Comparison of ENCODE assay signal across 9 cellular contexts in the genomic region with DNA sequence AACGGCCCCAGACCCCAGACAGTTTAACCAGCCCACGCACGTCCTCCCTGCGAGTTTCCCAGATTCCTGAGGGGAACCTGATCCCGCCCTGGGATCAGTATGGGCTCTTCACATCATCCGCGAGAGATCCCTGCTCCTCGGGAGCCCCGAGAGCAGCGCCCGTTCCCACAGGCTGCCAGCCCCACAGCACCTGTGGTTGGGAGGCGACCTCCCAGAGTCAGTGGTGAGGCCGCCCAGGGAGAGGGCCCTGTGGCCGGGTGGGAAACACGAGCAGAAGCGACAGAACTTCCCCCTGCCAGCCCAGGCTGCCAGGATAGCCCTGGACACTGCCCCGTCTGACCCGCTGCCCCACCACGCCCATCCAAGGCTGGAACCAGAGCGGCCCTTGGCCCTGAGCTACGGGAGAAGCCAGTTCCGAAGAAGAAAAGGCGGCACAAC. TPM values are rescaled to one million over a fixed set of nuclear protein-coding genes. Genes with fewer than 3 reads are reported as not detected.
A peak's percentile ranks its signal among the peaks of the same experiment; 100 is the strongest.
DNase-seq lines count a peak whose midpoint lies in the region; ATAC-seq and TF ChIP-seq lines count a peak whose summit lies in the region.
"Had no signal": no experiment of that assay in that cellular context is flagged by ENCODE, and none has a peak within 500 bp of the region (broad histone marks: within the 10 kb centered on the region; RNA-seq: fewer than 3 reads in every experiment).

No MANE protein-coding gene starts in this region.

- H3K27ac ChIP-seq in thoracic aorta, result peak overlapping the region; percentile 89 to 98

- intact Hi-C loops in MCF 10A (cut with micrococcal nuclease), result no loop called here

- H3K36me3 ChIP-seq in thoracic aorta (no peaks in the 10 kb centered on the region), BE2C (no peaks in the 10 kb centered on the region)

- no peaks in the 10 kb centered on the region for H3K27me3 ChIP-seq in thoracic aorta (replicated peaks; ENCODE audit: insufficient read depth)
- H3K27me3 ChIP-seq in BE2C, result no peaks in the 10 kb centered on the region

- H3K4me3 ChIP-seq in thoracic aorta (peak overlapping the region; percentile 63), BE2C (ENCODE audit: low read depth, low read length) (no peak overlapping the region)

- POLR2A ChIA-PET in MCF 10A (lab: Yijun Ruan, JAX), result interaction anchor here (0.6 to 7.6 kb wide), 6 partner anchors 11 to 686 kb away, joined by 3 to 83 read pairs (median 45); no protein-coding TSS in a partner anchor

- DNase-seq in T-helper 2 cell treated with Interferon-gamma antibody and Interleukin-4, amounts not matched to agents 5 μg/mL and 100 μg/mL, for 36 hours (ENCODE audit: low spot score), result no peak
- DNase-seq in T-helper 2 cell, result no peak
- no peak for DNase-seq in MCF 10A (ENCODE audit: unreplicated experiment)
- no peak for DNase-seq in memory B cell (ENCODE audit: low spot score in 2 of 2)
- no peak for DNase-seq in thoracic aorta (ENCODE audit: low spot score)
- DNase-seq in T-helper 9 cell, result no peak
- no peak for DNase-seq in NCI-H2107 (lab: John Stamatoyannopoulos, UW)
- no peak for DNase-seq in BE2C

- H3K9me3 ChIP-seq in thoracic aorta, result no peaks in the 10 kb centered on the region
- no peaks in the 10 kb centered on the region for H3K9me3 ChIP-seq in BE2C

- CTCF ChIA-PET in MCF 10A (lab: Yijun Ruan, JAX), result interaction anchor here (0.9 kb wide), 1 partner anchor 35 kb away, joined by 3 read pairs; a partner anchor contains a TSS

- peaks cover 2% of the 10 kb centered on the region for H3K27me3 Mint-ChIP-seq in T-helper 2 cell treated with Interferon-gamma antibody and Interleukin-4, amounts not matched to agents 5 μg/mL and 100 μg/mL, for 36 hours (ENCODE audit: low read depth)
- H3K27me3 Mint-ChIP-seq in MCF 10A (ENCODE audit: insufficient read depth, unreplicated experiment) (peaks cover 53% of the 10 kb centered on the region), memory B cell (no peaks in the 10 kb centered on the region)

- TF ChIP-seq CTCF in MCF 10A (IDR thresholded peaks at IDR 0.05; ENCODE audit: unreplicated experiment) (no peak), thoracic aorta (IDR thresholded peaks at IDR 0.05) (no peak), BE2C (IDR thresholded peaks at IDR 0.05; ENCODE audit: low read depth, low read length) (no peak)

- ATAC-seq in memory B cell (ENCODE audit: low read depth) (no peak), thoracic aorta (ENCODE audit: insufficient number of reproducible peaks, low FRiP score, low read depth) (no peak)

- H3K27ac Mint-ChIP-seq in T-helper 2 cell treated with Interferon-gamma antibody and Interleukin-4, amounts not matched to agents 5 μg/mL and 100 μg/mL, for 36 hours, result peak overlapping the region; percentile 97
- peak overlapping the region; percentile 93 for H3K27ac Mint-ChIP-seq in MCF 10A (ENCODE audit: low read depth, unreplicated experiment)
- H3K27ac Mint-ChIP-seq in memory B cell, result peak overlapping the region; percentile 97

- BruUV-seq in MCF 10A (replicated peaks; lab: Mats Ljungman, UMichigan), result no TSS peak

- H3K4me1 ChIP-seq in thoracic aorta (ENCODE audit: control insufficient read depth in 1 of 2, low read depth in 2 of 2), result peaks cover 31 to 64% of the 10 kb centered on the region in 2 donors
- H3K4me1 ChIP-seq in BE2C, result peaks cover 3% of the 10 kb centered on the region

- H3K9me3 Mint-ChIP-seq in T-helper 2 cell treated with Interferon-gamma antibody and Interleukin-4, amounts not matched to agents 5 μg/mL and 100 μg/mL, for 36 hours, result no peaks in the 10 kb centered on the region
- H3K9me3 Mint-ChIP-seq in MCF 10A (ENCODE audit: unreplicated experiment) (no peaks in the 10 kb centered on the region), memory B cell (no peaks in the 10 kb centered on the region)

- H3K36me3 Mint-ChIP-seq in T-helper 2 cell treated with Interferon-gamma antibody and Interleukin-4, amounts not matched to agents 5 μg/mL and 100 μg/mL, for 36 hours (ENCODE audit: low read depth), result no peaks in the 10 kb centered on the region
- H3K36me3 Mint-ChIP-seq in MCF 10A (ENCODE audit: insufficient read depth, unreplicated experiment) (peaks cover 23% of the 10 kb centered on the region), memory B cell (no peaks in the 10 kb centered on the region)

- H3K4me1 Mint-ChIP-seq in T-helper 2 cell treated with Interferon-gamma antibody and Interleukin-4, amounts not matched to agents 5 μg/mL and 100 μg/mL, for 36 hours (ENCODE audit: low read depth), result peaks cover 17% of the 10 kb centered on the region
- H3K4me1 Mint-ChIP-seq in MCF 10A (ENCODE audit: insufficient read depth, unreplicated experiment) (peaks cover 40% of the 10 kb centered on the region), memory B cell (peaks cover 16% of the 10 kb centered on the region)

- peak overlapping the region; percentile 83 for H3K4me3 Mint-ChIP-seq in T-helper 2 cell treated with Interferon-gamma antibody and Interleukin-4, amounts not matched to agents 5 μg/mL and 100 μg/mL, for 36 hours
- peak overlapping the region; percentile 67 for H3K4me3 Mint-ChIP-seq in MCF 10A (ENCODE audit: unreplicated experiment)
- H3K4me3 Mint-ChIP-seq in memory B cell, result peak overlapping the region; percentile 47

RNA-seq across cellular contexts. Expression of a gene that starts 32.8 kb away (rescaled TPM):
- total RNA-seq in MCF 10A (2022) (115 and 124 TPM in 2 replicates), thoracic aorta (100 to 1,000 TPM; 326 to 551 TPM)
- polyA plus RNA-seq in BE2C (2012; ENCODE audit: insufficient read depth, insufficient read length, low read depth), result 35.8 TPM

RNA-seq across cellular contexts. Expression of a gene that starts 34.8 kb away (rescaled TPM):
- total RNA-seq in MCF 10A (2022), result not detected in 2 replicates
- total RNA-seq in thoracic aorta, result not detected
- not detected for polyA plus RNA-seq in BE2C (2012; ENCODE audit: insufficient read depth, insufficient read length, low read depth)
- total RNA-seq: A673 had no signal
